ENCODE assay signal across 9 cellular contexts in the genomic region with DNA sequence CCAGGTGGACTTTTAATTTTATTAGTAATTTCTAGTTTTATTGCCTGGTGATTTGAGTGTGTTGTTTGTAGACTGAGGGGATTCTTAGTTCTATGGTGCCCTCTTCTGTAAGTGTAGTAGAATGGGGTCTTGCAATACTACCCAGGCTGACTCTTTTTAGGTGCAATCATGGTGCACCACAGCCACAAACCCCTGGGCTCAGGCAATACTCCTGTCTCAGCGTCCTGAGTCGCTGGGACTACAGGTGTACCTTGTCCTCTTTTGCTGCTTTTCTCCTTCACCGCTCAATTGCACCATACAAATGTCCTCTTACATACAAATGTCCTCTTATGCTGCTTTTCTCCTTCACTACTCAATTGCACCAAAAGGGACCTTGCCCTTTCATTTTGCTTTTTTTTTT. TPM values are rescaled to one million over a fixed set of nuclear protein-coding genes. Genes with fewer than 3 reads are reported as not detected.
DNase-seq lines count a peak whose midpoint lies in the region; ATAC-seq and TF ChIP-seq lines count a peak whose summit lies in the region.
"Had no signal": no experiment of that assay in that cellular context is flagged by ENCODE, and none has a peak within 500 bp of the region (broad histone marks: within the 10 kb centered on the region; RNA-seq: fewer than 3 reads in every experiment).

No MANE protein-coding gene starts in this region.

- no peaks in the 10 kb centered on the region for H3K27me3 ChIP-seq in kidney epithelial cell (ENCODE audit: control insufficient read depth, insufficient read depth, low read length)

- no peak overlapping the region for H3K27ac ChIP-seq in VCaP

- no peak overlapping the region for H3K4me3 ChIP-seq in kidney epithelial cell (ENCODE audit: low read depth, low read length)

- DNase-seq in D341Med (ENCODE audit: low spot score) (peak; percentile 41), KBM-7 (peak; percentile 24), kidney epithelial cell (ENCODE audit: low read depth) (peak; percentile 10), NCI-H2029 treated with DMSO at 0.1 percent for 48 hours (lab: John Stamatoyannopoulos, UW) (no peak)
- DNase-seq: posterior cingulate gyrus had no signal

- no peak for ATAC-seq in HG03521 (IDR thresholded peaks at IDR 0.05; ENCODE audit: unreplicated experiment)
- ATAC-seq in HG03039 (IDR thresholded peaks at IDR 0.05; ENCODE audit: unreplicated experiment) = no peak
- no peak for ATAC-seq in GM19452 (IDR thresholded peaks at IDR 0.05; ENCODE audit: unreplicated experiment)

- no peaks in the 10 kb centered on the region for H3K36me3 ChIP-seq in kidney epithelial cell (ENCODE audit: control insufficient read depth, insufficient read depth, low read length)

- peak; percentile 45 for TF ChIP-seq CTCF in VCaP (conservative IDR thresholded peaks at IDR 0.05)
- peak; percentile 23 for TF ChIP-seq CTCF in kidney epithelial cell (IDR thresholded peaks at IDR 0.05; ENCODE audit: insufficient read depth, low read length, poor library complexity, severe bottlenecking)

- in situ Hi-C loops in KBM-7 (cut with MboI; ENCODE audit: low pct_unique_long_range_greater_than_20kb, low sequenced_read_pairs) = no loop called here

RNA-seq across cellular contexts. Expression of a gene that starts 43.1 kb away (rescaled TPM):
- 49.2 and 63.8 TPM in 2 replicates for total RNA-seq in kidney epithelial cell

RNA-seq across cellular contexts. Expression of a gene that starts 48.6 kb away (rescaled TPM):
- total RNA-seq in kidney epithelial cell = 39.1 and 50.8 TPM in 2 replicates
